In the genomic region with DNA sequence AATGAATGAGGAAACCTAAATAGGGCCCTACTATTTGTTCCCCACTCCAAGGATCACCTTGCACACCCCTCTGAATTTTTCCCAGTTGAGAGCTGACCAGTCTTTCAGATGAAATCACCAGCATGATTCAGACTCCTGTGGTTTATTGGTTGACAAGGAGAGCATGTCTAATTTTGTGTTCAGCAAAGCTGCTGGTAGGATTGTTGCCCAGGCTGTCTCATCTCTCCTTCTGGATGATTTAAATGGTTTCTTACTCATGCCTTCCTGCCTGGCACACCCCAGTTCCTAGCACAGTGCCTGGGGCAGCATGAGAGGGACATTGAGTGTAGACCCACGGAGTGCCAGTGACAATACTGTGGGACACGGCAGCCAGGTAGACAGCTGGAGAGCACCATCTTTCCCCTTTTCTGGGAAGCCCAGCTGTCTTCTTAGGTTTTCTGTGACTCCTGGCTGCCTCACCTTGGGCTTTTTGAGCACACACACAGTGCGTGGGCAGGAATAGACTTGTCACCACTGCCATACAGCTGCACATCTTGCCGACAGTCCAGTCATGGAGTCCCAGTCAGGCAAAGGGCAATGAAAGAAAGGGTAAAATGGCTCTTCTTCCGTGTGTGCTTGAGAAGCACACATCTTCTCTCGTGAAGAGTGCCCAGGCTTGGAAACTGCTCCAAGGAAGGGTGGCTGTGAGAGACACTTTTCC, we compare ENCODE assay signal across 10 cellular contexts. TPM values are rescaled to one million over a fixed set of nuclear protein-coding genes. Genes with fewer than 3 reads are reported as not detected.
DNase-seq lines count a peak whose midpoint lies in the region; ATAC-seq lines count a peak whose summit lies in the region.
"Had no signal": no experiment of that assay in that cellular context is flagged by ENCODE, and none has a peak within 500 bp of the region (broad histone marks: within the 10 kb centered on the region; RNA-seq: fewer than 3 reads in every experiment).

No MANE protein-coding gene starts in this region.

- no peak overlapping the region for H2BK15ac ChIP-seq in neuronal stem cell (ENCODE audit: low read length)

- no peak overlapping the region for H3K4me3 ChIP-seq in neuronal stem cell (ENCODE audit: low read length in 2 of 2)
- H3K4me3 ChIP-seq: transverse colon had no signal

- peaks cover 12 to 70% of the 10 kb centered on the region in 2 donors for H3K36me3 ChIP-seq in neuronal stem cell (replicated peaks in 1 of 2; ENCODE audit: control insufficient read depth in 2 of 2, insufficient read depth in 2 of 2, low read length in 2 of 2)
- H3K36me3 ChIP-seq: transverse colon had no signal

- H2AFZ ChIP-seq in neuronal stem cell (ENCODE audit: low read length), result no peak overlapping the region

- no peak overlapping the region for H3K23ac ChIP-seq in neuronal stem cell (ENCODE audit: low read depth, low read length, poor library complexity)

- peak; percentile 89 for DNase-seq in Daoy (ENCODE audit: low read depth)
- peak; percentile 28 for DNase-seq in LoVo (ENCODE audit: low spot score)
- peak; percentile 54 for DNase-seq in cerebellum (ENCODE audit: low spot score)
- DNase-seq in neuronal stem cell (ENCODE audit: low spot score), result no peak
- DNase-seq in RPMI8226, result no peak
- DNase-seq: NCI-H187, transverse colon had no signal

- no CpG with 5 or more reads among the region's 6 CpGs for WGBS in neuronal stem cell (ENCODE audit: extremely low coverage in 2 of 2, insufficient read length in 2 of 2, insufficient replicate concordance in 1 of 2), 2 donors

- H2BK12ac ChIP-seq in neuronal stem cell (ENCODE audit: low read length), result no peak overlapping the region

- ATAC-seq in GM21515 (IDR thresholded peaks at IDR 0.05; ENCODE audit: unreplicated experiment) (no peak), HG02870 (IDR thresholded peaks at IDR 0.05; ENCODE audit: unreplicated experiment) (no peak), HG02973 (IDR thresholded peaks at IDR 0.05; ENCODE audit: unreplicated experiment) (no peak)

- H2BK5ac ChIP-seq in neuronal stem cell (ENCODE audit: low read length), result no peak overlapping the region

- no peak overlapping the region for H3K4ac ChIP-seq in neuronal stem cell (ENCODE audit: low read length)

- H3K9me3 ChIP-seq in neuronal stem cell (replicated peaks in 1 of 2; ENCODE audit: control insufficient read depth in 2 of 2, insufficient read depth in 1 of 2, low read depth in 1 of 2, low read length in 2 of 2), result no peaks in the 10 kb centered on the region
- H3K9me3 ChIP-seq: transverse colon had no signal

- H3K9ac ChIP-seq in neuronal stem cell (ENCODE audit: low read depth, low read length, poor library complexity), result no peak overlapping the region

- H3K4me2 ChIP-seq in neuronal stem cell (ENCODE audit: insufficient read depth, low read length, poor library complexity, severe bottlenecking), result no peak overlapping the region

- no peaks in the 10 kb centered on the region for H3K27me3 ChIP-seq in neuronal stem cell (ENCODE audit: control insufficient read depth in 3 of 3, insufficient read depth in 3 of 3, low read depth in 1 of 3, low read length in 3 of 3)
- H3K27me3 ChIP-seq: transverse colon had no signal

- no peaks in the 10 kb centered on the region for H3K79me1 ChIP-seq in neuronal stem cell (ENCODE audit: low read depth, low read length)

- H4K8ac ChIP-seq in neuronal stem cell (ENCODE audit: low read depth, low read length), result no peak overlapping the region

- no peak overlapping the region for H2BK120ac ChIP-seq in neuronal stem cell (ENCODE audit: low read depth, low read length)

- peak overlapping the region; percentile 23 for H3K18ac ChIP-seq in neuronal stem cell (ENCODE audit: low read length)

- H4K91ac ChIP-seq in neuronal stem cell (ENCODE audit: low read depth, low read length, poor library complexity), result no peak overlapping the region

- no peak overlapping the region for H3K27ac ChIP-seq in neuronal stem cell (replicated peaks; ENCODE audit: low read length)
- H3K27ac ChIP-seq: transverse colon had no signal

- H3K4me1 ChIP-seq in neuronal stem cell (ENCODE audit: control insufficient read depth in 2 of 2, insufficient read depth in 1 of 2, low read depth in 1 of 2, low read length in 2 of 2), result peaks cover 3 to 4% of the 10 kb centered on the region in 2 donors
- H3K4me1 ChIP-seq: transverse colon had no signal

- no peak overlapping the region for H2AK5ac ChIP-seq in neuronal stem cell (ENCODE audit: low read depth, low read length)

- no peak overlapping the region for H3K14ac ChIP-seq in neuronal stem cell (ENCODE audit: low read length)

RNA-seq across cellular contexts. Expression of a gene that starts 12.3 kb away (rescaled TPM):
- total RNA-seq in Daoy (2014; rRNA removed; shearing (Covaris generic)), result 0.60 and 0.74 TPM in 2 replicates
- 21.1 TPM for total RNA-seq in cerebellum
- 5.6 TPM for polyA plus RNA-seq in neuronal stem cell (2013, experiment 1 of 2)
- 5.9 TPM for polyA plus RNA-seq in neuronal stem cell (2013, experiment 2 of 2)

Comparison
In these comparisons a context has a peak if more than half of its experiments do, and no peak if none do; other contexts are left out.
1. DNase-seq: peak in Daoy (single experiment), LoVo (single experiment) and cerebellum (single experiment); none in neuronal stem cell (single experiment) and RPMI8226 (single experiment).
2. RNA of a gene that starts 12.3 kb away (total RNA-seq): 21.1 TPM in cerebellum (single experiment); 0.60 to 0.74 TPM in Daoy; every median in the first group is over 10 times any median in the second.